ENCODE assay signal across 10 cellular contexts in the genomic region with DNA sequence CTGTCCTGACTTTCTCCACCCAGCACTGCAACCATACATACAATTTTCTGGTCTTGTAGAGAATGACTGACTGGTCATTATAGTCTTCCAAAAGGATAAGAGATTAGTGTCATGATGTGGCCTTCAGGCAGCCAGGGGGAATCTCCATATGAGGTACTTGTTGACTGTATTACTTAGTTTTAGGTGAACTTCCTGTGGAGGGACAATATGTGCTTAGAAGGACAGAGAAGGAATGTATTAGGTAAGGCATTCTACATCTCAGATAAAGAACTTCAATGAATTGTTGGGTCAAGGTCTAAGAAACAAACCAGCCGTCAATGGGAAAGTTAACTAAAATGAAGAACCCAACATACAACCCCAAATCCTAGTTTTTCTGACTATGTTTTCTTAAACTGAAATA.
"Had no signal": no experiment of that assay in that cellular context is flagged by ENCODE, and none has a peak within 500 bp of the region (broad histone marks: within the 10 kb centered on the region; RNA-seq: fewer than 3 reads in every experiment).

No MANE protein-coding gene starts in this region.

- H3K36me3 Mint-ChIP-seq: stimulated activated memory B cell treated with anti-CD40 and anti-IgM and Interleukin-4, amounts not matched to agents 10 μg/mL and 1 μg/mL and 100 μg/mL, for 72 hours; T-cell had no signal

- H3K9ac ChIP-seq: parathyroid adenoma had no signal

- DNase-seq: activated CD4-positive, alpha-beta T cell treated with anti-CD3 and anti-CD28 coated beads, Interleukin-2, amount 50 U/mL, for 1 hour; activated naive CD4-positive, alpha-beta T cell; activated T-cell treated with anti-CD3 and anti-CD28 coated beads for 4 hours; aorta; naive thymus-derived CD4-positive, alpha-beta T cell; stimulated activated CD4-positive, alpha-beta T cell treated with anti-CD3 and anti-CD28 coated beads, Interleukin-2, amount 100 ng/mL, for 48 hours; T-cell; T-helper 9 cell had no signal

- H3K27me3 Mint-ChIP-seq: stimulated activated memory B cell treated with anti-CD40 and anti-IgM and Interleukin-4, amounts not matched to agents 10 μg/mL and 1 μg/mL and 100 μg/mL, for 72 hours; T-cell had no signal

- H3K27ac Mint-ChIP-seq: naive thymus-derived CD4-positive, alpha-beta T cell; stimulated activated memory B cell treated with anti-CD40 and anti-IgM and Interleukin-4, amounts not matched to agents 10 μg/mL and 1 μg/mL and 100 μg/mL, for 72 hours; T-cell had no signal

- H3K79me2 ChIP-seq: parathyroid adenoma had no signal

- H3K27ac ChIP-seq: parathyroid adenoma had no signal

- H3K9me3 Mint-ChIP-seq: stimulated activated memory B cell treated with anti-CD40 and anti-IgM and Interleukin-4, amounts not matched to agents 10 μg/mL and 1 μg/mL and 100 μg/mL, for 72 hours; T-cell had no signal

- ATAC-seq: naive thymus-derived CD4-positive, alpha-beta T cell; stimulated activated memory B cell treated with anti-CD40 and anti-IgM and Interleukin-4, amounts not matched to agents 10 μg/mL and 1 μg/mL and 100 μg/mL, for 72 hours; T-cell had no signal

- H2AFZ ChIP-seq: parathyroid adenoma had no signal

- H3K4me3 Mint-ChIP-seq: naive thymus-derived CD4-positive, alpha-beta T cell; stimulated activated memory B cell treated with anti-CD40 and anti-IgM and Interleukin-4, amounts not matched to agents 10 μg/mL and 1 μg/mL and 100 μg/mL, for 72 hours; T-cell had no signal
